In the genomic region with DNA sequence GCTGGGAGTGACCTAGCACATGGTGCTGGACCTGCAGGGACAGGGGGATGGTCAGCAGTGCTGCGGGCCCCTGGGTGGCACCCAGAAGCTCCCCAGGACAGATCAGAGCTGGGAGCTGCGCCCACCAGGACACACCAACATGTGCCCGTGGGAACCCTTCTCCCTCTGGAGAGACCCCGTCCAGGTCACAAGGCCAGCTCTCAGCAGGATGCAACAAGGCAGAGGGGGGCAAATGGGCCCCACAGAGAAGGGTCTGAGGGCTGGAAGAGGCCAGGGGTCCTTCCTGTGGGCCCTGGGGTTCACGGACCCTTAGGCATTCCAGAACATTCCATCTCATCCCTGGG, we compare ENCODE assay signal across 23 cellular contexts. TPM values are rescaled to one million over a fixed set of nuclear protein-coding genes. Genes with fewer than 3 reads are reported as not detected.
DNase-seq lines count a peak whose midpoint lies in the region; ATAC-seq and TF ChIP-seq lines count a peak whose summit lies in the region.
"Had no signal": no experiment of that assay in that cellular context is flagged by ENCODE, and none has a peak within 500 bp of the region (broad histone marks: within the 10 kb centered on the region; RNA-seq: fewer than 3 reads in every experiment).

No MANE protein-coding gene starts in this region.

- H3K27ac ChIP-seq in tibial nerve = peak overlapping the region; percentile 13 to 99 (median 74)
- H3K27ac ChIP-seq: BLaER1, PC-9 had no signal

- H3K27ac Mint-ChIP-seq in central memory CD8-positive, alpha-beta T cell (ENCODE audit: low read depth) = peak overlapping the region; percentile 92
- H3K27ac Mint-ChIP-seq in natural killer cell = peak overlapping the region; percentile 43 to 89
- H3K27ac Mint-ChIP-seq: CD4-positive, CD25-positive, alpha-beta regulatory T cell had no signal

- DNase-seq in RPMI8226 (peak; percentile 1), natural killer cell (no peak), tibial nerve (ENCODE audit: low spot score in 2 of 2) (no peak), DMS114 treated with DMSO at 0.1 percent for 48 hours (lab: John Stamatoyannopoulos, UW; ENCODE audit: unreplicated experiment) (no peak), activated gamma-delta T cell treated with Interleukin-2 at 50 U/mL for 16 hours (no peak)
- no peak for DNase-seq in central memory CD8-positive, alpha-beta T cell (ENCODE audit: low spot score in 2 of 2)
- DNase-seq: CD4-positive, CD25-positive, alpha-beta regulatory T cell; KG1; MG63; NCI-H1105 treated with DMSO at 0.1 percent for 48 hours; NCI-H146; NCI-H1930; NCI-H2107; NCI-H446 treated with DMSO at 0.1 percent for 48 hours; NCI-H526; NK-92 treated with Interleukin-12 subunit alpha and Interleukin-12 subunit beta, amount 100 ng/mL, for 24 hours; PC-9; SHP77 had no signal

- H3K4me3 ChIP-seq in tibial nerve = no peak overlapping the region
- H3K4me3 ChIP-seq: BLaER1, MG63, PC-9 had no signal

- peaks cover 67% of the 10 kb centered on the region for H3K36me3 Mint-ChIP-seq in central memory CD8-positive, alpha-beta T cell (ENCODE audit: insufficient read depth)
- no peaks in the 10 kb centered on the region for H3K36me3 Mint-ChIP-seq in natural killer cell

- peak overlapping the region; percentile 50 for H3K4me3 Mint-ChIP-seq in central memory CD8-positive, alpha-beta T cell
- H3K4me3 Mint-ChIP-seq in natural killer cell = no peak overlapping the region

- H3K27me3 Mint-ChIP-seq in central memory CD8-positive, alpha-beta T cell = no peaks in the 10 kb centered on the region
- peaks cover 0 to 9% of the 10 kb centered on the region in 2 donors for H3K27me3 Mint-ChIP-seq in natural killer cell (ENCODE audit: low read depth in 2 of 2)

- no peak for TF ChIP-seq EP300 in tibial nerve (IDR thresholded peaks at IDR 0.05)

- intact Hi-C loops in natural killer cell (cut with micrococcal nuclease) = no loop called here

- H3K27me3 ChIP-seq in tibial nerve = no peaks in the 10 kb centered on the region
- H3K27me3 ChIP-seq: MG63 had no signal

- no peak for ATAC-seq in central memory CD8-positive, alpha-beta T cell (replicated peaks; ENCODE audit: extremely low read depth, poor library complexity, severe bottlenecking)
- ATAC-seq in natural killer cell = no peak
- ATAC-seq in GM18858 (IDR thresholded peaks at IDR 0.05; ENCODE audit: unreplicated experiment) = no peak

- TF ChIP-seq POLR2A in tibial nerve (IDR thresholded peaks at IDR 0.05) = no peak

- peaks cover 30% of the 10 kb centered on the region for H3K4me1 Mint-ChIP-seq in central memory CD8-positive, alpha-beta T cell
- peaks cover 10 to 36% of the 10 kb centered on the region in 2 donors for H3K4me1 Mint-ChIP-seq in natural killer cell

- H3K9me3 Mint-ChIP-seq in central memory CD8-positive, alpha-beta T cell = no peaks in the 10 kb centered on the region
- no peaks in the 10 kb centered on the region for H3K9me3 Mint-ChIP-seq in natural killer cell
- H3K9me3 Mint-ChIP-seq: CD4-positive, CD25-positive, alpha-beta regulatory T cell had no signal

- WGBS in tibial nerve, 2 donors = 82 to 88% methylated on average over 4 to 5 of the region's 5 CpGs

- peaks cover 0 to 40% (median 0%) of the 10 kb centered on the region in 3 donors for H3K36me3 ChIP-seq in tibial nerve
- H3K36me3 ChIP-seq: BLaER1 had no signal

- TF ChIP-seq CTCF in natural killer cell (IDR thresholded peaks at IDR 0.05) = no peak
- no peak for TF ChIP-seq CTCF in tibial nerve (IDR thresholded peaks at IDR 0.05)

- H3K9me3 ChIP-seq in tibial nerve = no peaks in the 10 kb centered on the region
- H3K9me3 ChIP-seq: BLaER1, MG63 had no signal

- H3K4me1 ChIP-seq in tibial nerve = peaks cover 0 to 68% (median 12%) of the 10 kb centered on the region in 4 donors

RNA-seq across cellular contexts. Expression of a gene that starts 6.2 kb away (rescaled TPM):
- total RNA-seq in natural killer cell = 10 to 100 TPM; 24.1 to 47.3 (median 38.4) TPM
- total RNA-seq in tibial nerve = 10 to 100 TPM in 1 of 4 donors, 1 to 10 TPM in 3; 1.9 to 10.8 (median 3.4) TPM

RNA-seq across cellular contexts. Expression of a gene that starts 19.2 kb away (rescaled TPM):
- total RNA-seq in natural killer cell (not detected), tibial nerve (not detected)
- total RNA-seq: CD4-positive, CD25-positive, alpha-beta regulatory T cell; H4; PC-9; RPMI7951; SK-MEL-5 had no signal

RNA-seq across cellular contexts. Expression of a gene that starts 32.2 kb away (rescaled TPM):
- not detected for total RNA-seq in natural killer cell
- total RNA-seq in tibial nerve = not detected
- total RNA-seq: H4, PC-9, RPMI7951 had no signal

RNA-seq across cellular contexts. Expression of a gene that starts 42.4 kb away (rescaled TPM):
- not detected for total RNA-seq in natural killer cell
- total RNA-seq in tibial nerve = not detected
- total RNA-seq: CD4-positive, CD25-positive, alpha-beta regulatory T cell; H4; PC-9; RPMI7951; SK-MEL-5 had no signal

RNA-seq across cellular contexts. Expression of a gene that starts 56.1 kb away (rescaled TPM):
- total RNA-seq in natural killer cell (not detected), tibial nerve (not detected)
- total RNA-seq: CD4-positive, CD25-positive, alpha-beta regulatory T cell; H4; PC-9; RPMI7951; SK-MEL-5 had no signal
